22 cellular contexts compared by ENCODE assay signal in the genomic region with DNA sequence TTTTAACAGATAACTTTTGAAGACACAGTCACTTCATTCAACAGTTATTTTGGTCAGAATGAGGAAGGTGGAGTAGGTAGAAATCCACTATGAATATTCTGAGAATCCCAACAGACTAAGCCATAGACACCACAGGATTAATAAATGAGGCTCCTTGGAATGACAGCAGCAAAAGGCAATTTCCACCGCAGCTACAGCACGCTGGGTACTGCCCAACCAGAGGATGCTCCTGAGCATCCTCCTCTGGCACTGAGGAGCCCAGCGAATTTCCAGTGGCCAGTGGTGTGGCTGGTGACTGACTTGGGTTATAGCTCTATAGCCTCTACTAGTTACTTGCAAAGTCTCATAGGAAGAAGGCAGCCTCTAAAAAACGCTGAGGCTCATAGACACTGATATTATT. TPM values are rescaled to one million over a fixed set of nuclear protein-coding genes. Genes with fewer than 3 reads are reported as not detected.
A peak's percentile ranks its signal among the peaks of the same experiment; 100 is the strongest.
DNase-seq lines count a peak whose midpoint lies in the region; ATAC-seq, FAIRE-seq and TF ChIP-seq lines count a peak whose summit lies in the region.
"Had no signal": no experiment of that assay in that cellular context is flagged by ENCODE, and none has a peak within 500 bp of the region (broad histone marks: within the 10 kb centered on the region; RNA-seq: fewer than 3 reads in every experiment).

No MANE protein-coding gene starts in this region.

- H3K36me3 ChIP-seq in CD8-positive, alpha-beta memory T cell (ENCODE audit: insufficient read depth, low read length), result no peaks in the 10 kb centered on the region
- H3K36me3 ChIP-seq in K562 (ENCODE audit: control insufficient read depth, insufficient read depth, low read length) (no peaks in the 10 kb centered on the region), gastrocnemius medialis (no peaks in the 10 kb centered on the region)
- H3K36me3 ChIP-seq: BLaER1, HAP-1 had no signal

- H3K4me3 Mint-ChIP-seq in CD8-positive, alpha-beta memory T cell, result no peak overlapping the region
- no peak overlapping the region for H3K4me3 Mint-ChIP-seq in activated naive CD8-positive, alpha-beta T cell treated with anti-CD3 and anti-CD28 coated beads for 36 hours
- H3K4me3 Mint-ChIP-seq: B cell; CD8-positive, alpha-beta T cell had no signal

- no peaks in the 10 kb centered on the region for H3K79me2 ChIP-seq in K562 (ENCODE audit: control insufficient read depth, insufficient read depth, low read length)

- no peaks in the 10 kb centered on the region for H3K27me3 ChIP-seq in CD8-positive, alpha-beta memory T cell (ENCODE audit: insufficient read depth, low read length, poor library complexity, severe bottlenecking)
- H3K27me3 ChIP-seq in K562 (ENCODE audit: control insufficient read depth in 2 of 2, insufficient read depth in 2 of 2, low read length in 2 of 2) (no peaks in the 10 kb centered on the region), gastrocnemius medialis (no peaks in the 10 kb centered on the region)

- DNase-seq in CD8-positive, alpha-beta memory T cell, result no peak
- DNase-seq in K562 (ENCODE audit: extremely low read depth in 1 of 4, low spot score in 3 of 4), result no peak
- DNase-seq in gastrocnemius medialis, result no peak
- DNase-seq in putamen (ENCODE audit: low spot score), result no peak
- DNase-seq in DMS114 treated with DMSO at 0.1 percent for 48 hours (lab: John Stamatoyannopoulos, UW; ENCODE audit: unreplicated experiment), result no peak
- no peak for DNase-seq in activated naive CD8-positive, alpha-beta T cell treated with anti-CD3 and anti-CD28 coated beads for 36 hours
- DNase-seq: CD4-positive, CD25-positive, alpha-beta regulatory T cell; CD8-positive, alpha-beta T cell; DMS153; DMS79; EL; GDM1; GOT3 had no signal

- H4K20me1 ChIP-seq in K562 (replicated peaks; ENCODE audit: control insufficient read depth, insufficient read depth, low read length), result no peaks in the 10 kb centered on the region

- peaks cover 9% of the 10 kb centered on the region for H3K4me1 ChIP-seq in CD8-positive, alpha-beta memory T cell (ENCODE audit: insufficient read depth, low read length)
- H3K4me1 ChIP-seq in K562 (replicated peaks in 1 of 2; ENCODE audit: control insufficient read depth in 2 of 2, insufficient read depth in 2 of 2, low read length in 2 of 2) (peaks cover 15 to 29% of the 10 kb centered on the region in 2 experiments), gastrocnemius medialis (peaks cover 18 to 19% of the 10 kb centered on the region in 2 donors)

- H3K4me2 ChIP-seq in K562 (ENCODE audit: insufficient read depth, low read length), result peak overlapping the region; percentile 13; the same call in 1 of the 2 replicates
- H3K4me2 ChIP-seq: BLaER1 had no signal

- no peak for FAIRE-seq in K562 (lab: Jason Lieb, UNC)
- FAIRE-seq: A204.1, GM12878, GM19239, H54 had no signal

- peak overlapping the region; percentile 81 for H2AFZ ChIP-seq in K562 (ENCODE audit: low read depth, low read length)

- H3K9me3 ChIP-seq in CD8-positive, alpha-beta memory T cell (ENCODE audit: low read length), result no peaks in the 10 kb centered on the region
- H3K9me3 ChIP-seq in K562 (replicated peaks; ENCODE audit: control insufficient read depth, insufficient read depth, low read depth, low read length), result no peaks in the 10 kb centered on the region
- H3K9me3 ChIP-seq in gastrocnemius medialis, result no peaks in the 10 kb centered on the region
- H3K9me3 ChIP-seq: BLaER1, HAP-1 had no signal

- peak overlapping the region in 1 of 2 experiments; percentile 34; a peak in 2 of 4 replicates for H3K9ac ChIP-seq in K562 (ENCODE audit: insufficient read depth in 1 of 2, low read depth in 2 of 2, low read length in 2 of 2)
- H3K9ac ChIP-seq: BLaER1 had no signal

- no peaks in the 10 kb centered on the region for H3K9me3 Mint-ChIP-seq in CD8-positive, alpha-beta memory T cell
- H3K9me3 Mint-ChIP-seq in activated naive CD8-positive, alpha-beta T cell treated with anti-CD3 and anti-CD28 coated beads for 36 hours, result peaks cover 1% of the 10 kb centered on the region
- H3K9me3 Mint-ChIP-seq: CD4-positive, CD25-positive, alpha-beta regulatory T cell; CD8-positive, alpha-beta T cell had no signal

- 69% methylated on average over 4 of the region's 4 CpGs for WGBS in K562 (ENCODE audit: insufficient coverage, low coverage, missing lambda C conversion rate)

- intact Hi-C loops in K562 (cut with micrococcal nuclease), result loop anchor here (10.0 kb wide), 1 partner anchor 137 kb away; the partner anchor contains the start of gene UBE2E1
- intact Hi-C loops in gastrocnemius medialis (cut with DNase I; ENCODE audit: low total_unique reads), result no loop called here

- no peak overlapping the region for H3K4me3 ChIP-seq in CD8-positive, alpha-beta memory T cell (ENCODE audit: low read length)
- H3K4me3 ChIP-seq in K562, result no peak overlapping the region
- no peak overlapping the region for H3K4me3 ChIP-seq in gastrocnemius medialis
- H3K4me3 ChIP-seq: BLaER1, GM12878, HAP-1 had no signal

- ATAC-seq in K562, result no peak
- ATAC-seq in gastrocnemius medialis, result no peak
- ATAC-seq: CD8-positive, alpha-beta T cell; GM12878 had no signal

- TF ChIP-seq RAD21 in K562 (CRISPR knock-in tag; conservative IDR thresholded peaks at IDR 0.05 in 1 of 2, IDR thresholded peaks at IDR 0.05 in 1 of 2), result no peak

- peak overlapping the region in 1 of 8 donors; percentile 78 for H3K27ac Mint-ChIP-seq in CD8-positive, alpha-beta memory T cell
- H3K27ac Mint-ChIP-seq in activated naive CD8-positive, alpha-beta T cell treated with anti-CD3 and anti-CD28 coated beads for 36 hours, result no peak overlapping the region
- H3K27ac Mint-ChIP-seq: B cell; CD4-positive, CD25-positive, alpha-beta regulatory T cell; CD8-positive, alpha-beta T cell had no signal

- POLR2A ChIA-PET in CD8-positive, alpha-beta memory T cell (lab: Charles Lee), result interaction anchor here (2.7 kb wide), 1 partner anchor 24 kb away, joined by 12 read pairs; the partner anchor contains the start of genes NKIRAS1 and RPL15
- POLR2A ChIA-PET in K562 (lab: Yijun Ruan, JAX), result interaction anchor here (1.2 to 11.6 kb wide), 2 partner anchors 17 to 22 kb away, joined by 3 to 165 read pairs; partner anchors contain the start of genes NKIRAS1 and RPL15

- in situ Hi-C loops in K562 (cut with MboI), result no loop called here
- in situ Hi-C loops in gastrocnemius medialis (cut with MboI; ENCODE audit: low sequenced_read_pairs in 4 of 4), result no loop called here

- peaks cover 0 to 6% (median 4%) of the 10 kb centered on the region in 3 donors for H3K36me3 Mint-ChIP-seq in CD8-positive, alpha-beta memory T cell
- H3K36me3 Mint-ChIP-seq in activated naive CD8-positive, alpha-beta T cell treated with anti-CD3 and anti-CD28 coated beads for 36 hours, result no peaks in the 10 kb centered on the region
- H3K36me3 Mint-ChIP-seq: CD4-positive, CD25-positive, alpha-beta regulatory T cell; CD8-positive, alpha-beta T cell had no signal

- no TSS peak for BruUV-seq in K562 (replicated peaks; lab: Mats Ljungman, UMichigan)

- no peak for TF ChIP-seq POLR2A in K562 (conservative IDR thresholded peaks at IDR 0.05)
- no peak for TF ChIP-seq POLR2A in gastrocnemius medialis (IDR thresholded peaks at IDR 0.05)

- TF ChIP-seq CTCF in K562 (IDR thresholded peaks at IDR 0.05 in 2 of 3, conservative IDR thresholded peaks at IDR 0.05 in 1 of 3; ENCODE audit: insufficient read depth in 2 of 3, low read depth in 1 of 3, low read length in 3 of 3) (no peak), gastrocnemius medialis (IDR thresholded peaks at IDR 0.05 in 4 of 5, conservative IDR thresholded peaks at IDR 0.05 in 1 of 5) (no peak)

- peak overlapping the region; percentile 63 for H3K27ac ChIP-seq in CD8-positive, alpha-beta memory T cell (ENCODE audit: low read depth, low read length)
- H3K27ac ChIP-seq in K562 (ENCODE audit: extremely low read depth, low read depth, low read length) (peak overlapping the region; percentile 52), gastrocnemius medialis (peak overlapping the region; percentile 58 to 74 (median 66))
- H3K27ac ChIP-seq: 22Rv1, BLaER1, C4-2B had no signal

- no peaks in the 10 kb centered on the region for H3K9me1 ChIP-seq in K562 (ENCODE audit: control insufficient read depth, insufficient read depth, low read length)

- TF ChIP-seq EP300 in K562 (IDR thresholded peaks at IDR 0.05; ENCODE audit: low read length), result no peak

- H3K4me1 Mint-ChIP-seq in CD8-positive, alpha-beta memory T cell, result peaks cover 11 to 14% (median 14%) of the 10 kb centered on the region in 3 donors
- H3K4me1 Mint-ChIP-seq in activated naive CD8-positive, alpha-beta T cell treated with anti-CD3 and anti-CD28 coated beads for 36 hours, result peaks cover 11% of the 10 kb centered on the region

- peaks cover 0 to 8% of the 10 kb centered on the region in 2 donors for H3K27me3 Mint-ChIP-seq in CD8-positive, alpha-beta memory T cell
- peaks cover 7% of the 10 kb centered on the region for H3K27me3 Mint-ChIP-seq in activated naive CD8-positive, alpha-beta T cell treated with anti-CD3 and anti-CD28 coated beads for 36 hours
- H3K27me3 Mint-ChIP-seq: B cell had no signal

- CTCF ChIA-PET in CD8-positive, alpha-beta memory T cell (lab: Charles Lee), result interaction anchor here (1.6 kb wide), 1 partner anchor 24 kb away, joined by 7 read pairs; the partner anchor contains the start of genes NKIRAS1 and RPL15
- CTCF ChIA-PET in K562 (lab: Yijun Ruan, JAX; ENCODE audit: low intra/inter-chr PET ratio), result no interaction called here

RNA-seq across cellular contexts. Expression of gene NR1D2, which starts 3.6 kb away (rescaled TPM):
- 1 to 10 TPM; 7.9 to 8.4 TPM for total RNA-seq in CD8-positive, alpha-beta memory T cell
- 57.1 TPM for polyA plus RNA-seq in CD8-positive, alpha-beta memory T cell
- 2.5 and 9.3 TPM in 2 replicates for total RNA-seq in K562 (2011; cell fraction: chromatin; rRNA removed; ENCODE audit: low replicate concordance)
- total RNA-seq in K562 (2011; cell fraction: nucleolus; rRNA removed), result 1.5 and 1.7 TPM in 2 replicates
- total RNA-seq in K562 (2011; cell fraction: nucleoplasm; rRNA removed), result 2.7 and 3.3 TPM in 2 replicates
- total RNA-seq in K562 (2014; rRNA removed), result 2.6 and 2.9 TPM in 2 replicates
- 4.8 and 5.7 TPM in 2 replicates for total RNA-seq in K562 (2014; rRNA removed; fragmentation: Illumina TruSeq; extraction: Trizol)
- 3.2 and 3.6 TPM in 2 replicates for total RNA-seq in K562 (2015; rRNA removed; fragmentation: Illumina TruSeq; extraction: Trizol)
- 4.2 and 5.5 TPM in 2 replicates for total RNA-seq in K562 (2021)
- 1.6 and 2.5 TPM in 2 replicates for polyA plus RNA-seq in K562 (2011; rRNA removed)
- 0.51 and 0.77 TPM in 2 replicates for polyA plus RNA-seq in K562 (2011; cell fraction: cytosol; rRNA removed)
- 0.67 and 1.1 TPM in 2 replicates for polyA plus RNA-seq in K562 (2011; cell fraction: nucleus; rRNA removed)
- polyA plus RNA-seq in K562 (2012), result 1.9 and 2.7 TPM in 2 replicates
- 3.2 and 3.3 TPM in 2 replicates for polyA plus RNA-seq in K562 (2014; fragmentation: Illumina TruSeq; extraction: Trizol)
- 1 to 10 TPM; 1.2 TPM for polyA plus RNA-seq in K562 (2014; fragmentation: Nextera tagmentation; extraction: Ambion mirVana)
- 1.3 and 2.2 TPM in 2 replicates for polyA plus RNA-seq in K562 (2014; rRNA removed)
- 11.3 and 12.5 TPM in 2 replicates for polyA minus RNA-seq in K562 (2011; rRNA and poly(A)+ RNA removed)
- polyA minus RNA-seq in K562 (2011; cell fraction: cytosol; rRNA and poly(A)+ RNA removed), result 3.2 and 3.5 TPM in 2 replicates
- polyA minus RNA-seq in K562 (2011; cell fraction: nucleus; rRNA and poly(A)+ RNA removed), result 1.3 and 2.7 TPM in 2 replicates
- 10 to 100 TPM; 27.1 to 62.7 (median 51.2) TPM for total RNA-seq in gastrocnemius medialis
- 1 to 10 TPM; 4.8 to 5.0 TPM for total RNA-seq in activated naive CD8-positive, alpha-beta T cell treated with anti-CD3 and anti-CD28 coated beads for 36 hours

RNA-seq across cellular contexts. Expression of gene RPL15, which starts 24.5 kb away (rescaled TPM):
- 1,000 to 10,000 TPM; 2,200 to 2,237 TPM for total RNA-seq in CD8-positive, alpha-beta memory T cell
- polyA plus RNA-seq in CD8-positive, alpha-beta memory T cell, result 4,233 TPM
- 238 and 411 TPM in 2 replicates for total RNA-seq in K562 (2011; cell fraction: chromatin; rRNA removed; ENCODE audit: low replicate concordance)
- total RNA-seq in K562 (2011; cell fraction: nucleolus; rRNA removed), result 765 and 867 TPM in 2 replicates
- total RNA-seq in K562 (2011; cell fraction: nucleoplasm; rRNA removed), result 735 and 1,463 TPM in 2 replicates
- total RNA-seq in K562 (2014; rRNA removed), result 2,466 and 2,533 TPM in 2 replicates
- total RNA-seq in K562 (2014; rRNA removed; fragmentation: Illumina TruSeq; extraction: Trizol), result 1,923 and 2,393 TPM in 2 replicates
- total RNA-seq in K562 (2015; rRNA removed; fragmentation: Illumina TruSeq; extraction: Trizol), result 2,774 and 3,068 TPM in 2 replicates
- 2,579 and 2,753 TPM in 2 replicates for total RNA-seq in K562 (2021)
- 4,017 and 4,081 TPM in 2 replicates for polyA plus RNA-seq in K562 (2011; rRNA removed)
- polyA plus RNA-seq in K562 (2011; cell fraction: cytosol; rRNA removed), result 6,575 and 7,027 TPM in 2 replicates
- polyA plus RNA-seq in K562 (2011; cell fraction: nucleus; rRNA removed), result 1,268 and 2,124 TPM in 2 replicates
- 3,041 and 6,015 TPM in 2 replicates for polyA plus RNA-seq in K562 (2012)
- polyA plus RNA-seq in K562 (2014; fragmentation: Illumina TruSeq; extraction: Trizol), result 3,791 and 3,928 TPM in 2 replicates
- 1,000 to 10,000 TPM; 7,800 to 8,850 TPM for polyA plus RNA-seq in K562 (2014; fragmentation: Nextera tagmentation; extraction: Ambion mirVana)
- polyA plus RNA-seq in K562 (2014; rRNA removed), result 5,148 and 5,287 TPM in 2 replicates
- 1,404 and 1,476 TPM in 2 replicates for polyA minus RNA-seq in K562 (2011; rRNA and poly(A)+ RNA removed)
- 1,271 and 1,367 TPM in 2 replicates for polyA minus RNA-seq in K562 (2011; cell fraction: cytosol; rRNA and poly(A)+ RNA removed)
- polyA minus RNA-seq in K562 (2011; cell fraction: nucleus; rRNA and poly(A)+ RNA removed), result 253 and 438 TPM in 2 replicates
- total RNA-seq in gastrocnemius medialis, result 1,000 to 10,000 TPM; 1,370 to 1,628 (median 1,557) TPM
- total RNA-seq in activated naive CD8-positive, alpha-beta T cell treated with anti-CD3 and anti-CD28 coated beads for 36 hours, result 1,000 to 10,000 TPM; 2,473 to 2,489 TPM

RNA-seq across cellular contexts. Expression of gene NKIRAS1, which starts 24.6 kb away (rescaled TPM):
- 1 to 10 TPM; 6.1 to 7.2 TPM for total RNA-seq in CD8-positive, alpha-beta memory T cell
- 5.3 TPM for polyA plus RNA-seq in CD8-positive, alpha-beta memory T cell
- total RNA-seq in K562 (2011; cell fraction: chromatin; rRNA removed; ENCODE audit: low replicate concordance), result 6.4 and 13.1 TPM in 2 replicates
- total RNA-seq in K562 (2011; cell fraction: nucleolus; rRNA removed), result 4.0 and 4.3 TPM in 2 replicates
- total RNA-seq in K562 (2011; cell fraction: nucleoplasm; rRNA removed), result 11.9 and 17.8 TPM in 2 replicates
- total RNA-seq in K562 (2014; rRNA removed) (5.5 and 6.1 TPM in 2 replicates), K562 (2014; rRNA removed; fragmentation: Illumina TruSeq; extraction: Trizol) (8.4 TPM in 2 replicates), K562 (2015; rRNA removed; fragmentation: Illumina TruSeq; extraction: Trizol) (10.3 and 10.8 TPM in 2 replicates), K562 (2021) (4.3 and 5.1 TPM in 2 replicates), gastrocnemius medialis (10 to 100 TPM; 25.1 to 42.1 (median 34.7) TPM)
- polyA plus RNA-seq in K562 (2011; rRNA removed) (5.3 and 7.1 TPM in 2 replicates), K562 (2014; fragmentation: Illumina TruSeq; extraction: Trizol) (5.9 and 6.9 TPM in 2 replicates), K562 (2014; fragmentation: Nextera tagmentation; extraction: Ambion mirVana) (1 to 10 TPM; 5.5 to 5.6 TPM), K562 (2014; rRNA removed) (6.3 and 6.4 TPM in 2 replicates)
- polyA plus RNA-seq in K562 (2011; cell fraction: cytosol; rRNA removed), result 1.6 and 3.9 TPM in 2 replicates
- 3.1 and 3.7 TPM in 2 replicates for polyA plus RNA-seq in K562 (2011; cell fraction: nucleus; rRNA removed)
- 3.6 and 4.8 TPM in 2 replicates for polyA plus RNA-seq in K562 (2012)
- 6.5 and 8.6 TPM in 2 replicates for polyA minus RNA-seq in K562 (2011; rRNA and poly(A)+ RNA removed)
- polyA minus RNA-seq in K562 (2011; cell fraction: cytosol; rRNA and poly(A)+ RNA removed), result 2.4 and 2.7 TPM in 2 replicates
- polyA minus RNA-seq in K562 (2011; cell fraction: nucleus; rRNA and poly(A)+ RNA removed), result 6.5 and 9.6 TPM in 2 replicates
- total RNA-seq in activated naive CD8-positive, alpha-beta T cell treated with anti-CD3 and anti-CD28 coated beads for 36 hours, result 1 to 10 TPM; 6.4 to 6.9 TPM
